In the genomic region with DNA sequence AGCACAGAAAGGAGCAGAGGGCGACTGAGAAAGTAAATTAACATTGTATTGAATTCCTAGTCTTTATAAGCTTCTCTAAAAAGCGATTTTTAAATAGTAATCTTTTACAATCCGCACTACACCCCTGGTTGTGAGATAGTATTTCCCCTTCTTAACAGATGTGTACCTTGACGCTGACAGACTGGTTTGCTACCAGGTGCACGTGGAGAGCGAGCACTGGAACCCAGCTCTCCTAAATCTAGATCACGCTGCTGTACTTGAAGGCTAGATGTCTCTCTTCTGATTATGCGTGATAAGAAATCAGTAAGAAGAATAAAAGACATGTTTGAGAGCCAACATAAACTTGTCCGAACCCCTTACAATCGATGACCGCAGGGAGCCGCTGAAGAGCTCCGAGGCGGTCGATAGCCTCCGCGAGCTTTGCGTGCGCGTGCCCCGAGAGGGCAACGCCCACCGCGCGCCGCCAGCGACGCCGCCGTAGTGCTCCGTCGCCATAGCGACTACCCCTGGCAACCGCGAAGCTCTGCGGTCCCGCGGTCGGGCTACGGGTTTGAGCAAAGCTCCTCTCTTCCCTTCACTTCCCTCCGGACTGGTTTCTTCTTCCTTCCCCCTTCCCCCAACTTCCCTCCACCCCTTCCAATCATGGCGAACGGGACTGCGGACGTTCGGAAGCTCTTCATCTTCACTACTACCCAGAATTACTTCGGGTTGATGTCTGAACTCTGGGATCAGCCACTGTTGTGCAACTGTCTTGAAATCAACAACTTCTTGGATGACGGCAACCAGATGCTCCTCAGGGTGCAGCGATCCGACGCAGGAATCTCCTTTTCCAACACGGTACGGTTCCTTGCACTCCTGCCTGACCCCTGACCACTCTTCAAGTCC, we compare ENCODE assay signal across 8 cellular contexts. TPM values are rescaled to one million over a fixed set of nuclear protein-coding genes. Genes with fewer than 3 reads are reported as not detected.
A peak's percentile ranks its signal among the peaks of the same experiment; 100 is the strongest.
DNase-seq lines count a peak whose midpoint lies in the region; ATAC-seq and TF ChIP-seq lines count a peak whose summit lies in the region.

A gene with protein sequence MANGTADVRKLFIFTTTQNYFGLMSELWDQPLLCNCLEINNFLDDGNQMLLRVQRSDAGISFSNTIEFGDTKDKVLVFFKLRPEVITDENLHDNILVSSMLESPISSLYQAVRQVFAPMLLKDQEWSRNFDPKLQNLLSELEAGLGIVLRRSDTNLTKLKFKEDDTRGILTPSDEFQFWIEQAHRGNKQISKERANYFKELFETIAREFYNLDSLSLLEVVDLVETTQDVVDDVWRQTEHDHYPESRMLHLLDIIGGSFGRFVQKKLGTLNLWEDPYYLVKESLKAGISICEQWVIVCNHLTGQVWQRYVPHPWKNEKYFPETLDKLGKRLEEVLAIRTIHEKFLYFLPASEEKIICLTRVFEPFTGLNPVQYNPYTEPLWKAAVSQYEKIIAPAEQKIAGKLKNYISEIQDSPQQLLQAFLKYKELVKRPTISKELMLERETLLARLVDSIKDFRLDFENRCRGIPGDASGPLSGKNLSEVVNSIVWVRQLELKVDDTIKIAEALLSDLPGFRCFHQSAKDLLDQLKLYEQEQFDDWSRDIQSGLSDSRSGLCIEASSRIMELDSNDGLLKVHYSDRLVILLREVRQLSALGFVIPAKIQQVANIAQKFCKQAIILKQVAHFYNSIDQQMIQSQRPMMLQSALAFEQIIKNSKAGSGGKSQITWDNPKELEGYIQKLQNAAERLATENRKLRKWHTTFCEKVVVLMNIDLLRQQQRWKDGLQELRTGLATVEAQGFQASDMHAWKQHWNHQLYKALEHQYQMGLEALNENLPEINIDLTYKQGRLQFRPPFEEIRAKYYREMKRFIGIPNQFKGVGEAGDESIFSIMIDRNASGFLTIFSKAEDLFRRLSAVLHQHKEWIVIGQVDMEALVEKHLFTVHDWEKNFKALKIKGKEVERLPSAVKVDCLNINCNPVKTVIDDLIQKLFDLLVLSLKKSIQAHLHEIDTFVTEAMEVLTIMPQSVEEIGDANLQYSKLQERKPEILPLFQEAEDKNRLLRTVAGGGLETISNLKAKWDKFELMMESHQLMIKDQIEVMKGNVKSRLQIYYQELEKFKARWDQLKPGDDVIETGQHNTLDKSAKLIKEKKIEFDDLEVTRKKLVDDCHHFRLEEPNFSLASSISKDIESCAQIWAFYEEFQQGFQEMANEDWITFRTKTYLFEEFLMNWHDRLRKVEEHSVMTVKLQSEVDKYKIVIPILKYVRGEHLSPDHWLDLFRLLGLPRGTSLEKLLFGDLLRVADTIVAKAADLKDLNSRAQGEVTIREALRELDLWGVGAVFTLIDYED (N-terminal part only) (plus strand): TSS at position 494 of the 885 bp plus-strand sequence. CDS start 149 bp downstream, at position 643.

- intact Hi-C loops in left ventricle myocardium inferior (cut with micrococcal nuclease), result no loop called here

- H3K9me3 Mint-ChIP-seq in activated naive CD8-positive, alpha-beta T cell treated with anti-CD3 and anti-CD28 coated beads, Interleukin-2, amount 50 U/mL, for 24 hours, result no peaks in the 10 kb centered on the region
- H3K9me3 Mint-ChIP-seq in progenitor cell of endocrine pancreas (ENCODE audit: low read depth), result peaks cover 2% of the 10 kb centered on the region

- peak in 1 of 4 donors; percentile 18 for TF ChIP-seq POLR2A in upper lobe of left lung (IDR thresholded peaks at IDR 0.05)

- peak; percentile 61 for TF ChIP-seq CTCF in GM12864 (IDR thresholded peaks at IDR 0.05; ENCODE audit: low read depth, low read length, missing control alignments)
- peak; percentile 69 for TF ChIP-seq CTCF in left ventricle myocardium inferior (IDR thresholded peaks at IDR 0.05; ENCODE audit: borderline replicate concordance)
- TF ChIP-seq CTCF in progenitor cell of endocrine pancreas (IDR thresholded peaks at IDR 0.05; ENCODE audit: unreplicated experiment), result peak; percentile 56
- TF ChIP-seq CTCF in upper lobe of left lung (IDR thresholded peaks at IDR 0.05), result peak; percentile 8 to 62 (median 46)

- H3K36me3 Mint-ChIP-seq in activated naive CD8-positive, alpha-beta T cell treated with anti-CD3 and anti-CD28 coated beads, Interleukin-2, amount 50 U/mL, for 24 hours (ENCODE audit: low read depth), result no peaks in the 10 kb centered on the region
- peaks cover 4% of the 10 kb centered on the region for H3K36me3 Mint-ChIP-seq in progenitor cell of endocrine pancreas (ENCODE audit: insufficient read depth)

- H3K27me3 ChIP-seq in left ventricle myocardium inferior (ENCODE audit: low read depth), result peaks cover 7% of the 10 kb centered on the region
- no peaks in the 10 kb centered on the region for H3K27me3 ChIP-seq in upper lobe of left lung

- H3K9me3 ChIP-seq in left ventricle myocardium inferior (replicated peaks) (no peaks in the 10 kb centered on the region), upper lobe of left lung (no peaks in the 10 kb centered on the region)

- H3K4me1 Mint-ChIP-seq in activated naive CD8-positive, alpha-beta T cell treated with anti-CD3 and anti-CD28 coated beads, Interleukin-2, amount 50 U/mL, for 24 hours, result peaks cover 16% of the 10 kb centered on the region
- H3K4me1 Mint-ChIP-seq in progenitor cell of endocrine pancreas (ENCODE audit: low read depth), result no peaks in the 10 kb centered on the region

- peak; percentile 100 for ATAC-seq in HG02642 (IDR thresholded peaks at IDR 0.05; ENCODE audit: poor library complexity, unreplicated experiment)
- peak; percentile 98 for ATAC-seq in activated naive CD8-positive, alpha-beta T cell treated with anti-CD3 and anti-CD28 coated beads, Interleukin-2, amount 50 U/mL, for 24 hours
- ATAC-seq in upper lobe of left lung (ENCODE audit: low FRiP score in 2 of 2), result peak; percentile 99 to 100

- H3K27ac Mint-ChIP-seq in activated naive CD8-positive, alpha-beta T cell treated with anti-CD3 and anti-CD28 coated beads, Interleukin-2, amount 50 U/mL, for 24 hours, result peak within 1 kb of the TSS; percentile 82
- peak within 1 kb of the TSS; percentile 93 for H3K27ac Mint-ChIP-seq in progenitor cell of endocrine pancreas

- WGBS in upper lobe of left lung, 2 donors, result 0 to 1% methylated on average over 51 to 53 of the region's 53 CpGs

- peak within 1 kb of the TSS; percentile 35 for H3K4me3 ChIP-seq in GM12864 (ENCODE audit: low read depth, low read length)
- peak within 1 kb of the TSS; percentile 80 for H3K4me3 ChIP-seq in left ventricle myocardium inferior
- peak within 1 kb of the TSS; percentile 14 to 82 (median 61) for H3K4me3 ChIP-seq in upper lobe of left lung

- H3K27me3 Mint-ChIP-seq in activated naive CD8-positive, alpha-beta T cell treated with anti-CD3 and anti-CD28 coated beads, Interleukin-2, amount 50 U/mL, for 24 hours, result peaks cover 3% of the 10 kb centered on the region
- no peaks in the 10 kb centered on the region for H3K27me3 Mint-ChIP-seq in progenitor cell of endocrine pancreas

- H3K4me1 ChIP-seq in left ventricle myocardium inferior (peaks cover 24% of the 10 kb centered on the region), upper lobe of left lung (peaks cover 0 to 16% (median 10%) of the 10 kb centered on the region in 4 donors)

- peak within 1 kb of the TSS; percentile 73 for H3K27ac ChIP-seq in left ventricle myocardium inferior (replicated peaks)
- H3K27ac ChIP-seq in upper lobe of left lung, result peak within 1 kb of the TSS; percentile 47 to 79 (median 59)

- H3K36me3 ChIP-seq in left ventricle myocardium inferior (peaks cover 3% of the 10 kb centered on the region), upper lobe of left lung (no peaks in the 10 kb centered on the region)

- DNase-seq in GM12864 (ENCODE audit: low read depth) (peak; percentile 50), NCI-H1092 treated with DMSO at 0.1 percent for 48 hours (lab: John Stamatoyannopoulos, UW) (peak; percentile 94), SW 1271 (lab: John Stamatoyannopoulos, UW) (peak; percentile 95 to 98), left ventricle myocardium inferior (peak; percentile 87), progenitor cell of endocrine pancreas (ENCODE audit: low spot score, unreplicated experiment) (peak; percentile 80), upper lobe of left lung (peak; percentile 91 to 98)
- peak; percentile 88 for DNase-seq in activated naive CD8-positive, alpha-beta T cell treated with anti-CD3 and anti-CD28 coated beads, Interleukin-2, amount 50 U/mL, for 24 hours

- H3K4me3 Mint-ChIP-seq in activated naive CD8-positive, alpha-beta T cell treated with anti-CD3 and anti-CD28 coated beads, Interleukin-2, amount 50 U/mL, for 24 hours, result peak within 1 kb of the TSS; percentile 86
- peak within 1 kb of the TSS; percentile 95 for H3K4me3 Mint-ChIP-seq in progenitor cell of endocrine pancreas (ENCODE audit: low read depth)

- TF ChIP-seq EP300 in upper lobe of left lung (IDR thresholded peaks at IDR 0.05), result no peak

RNA-seq across cellular contexts. Expression of the gene that starts here (rescaled TPM):
- total RNA-seq in left ventricle myocardium inferior, result 5.4 TPM
- total RNA-seq in progenitor cell of endocrine pancreas, result 18.6 and 19.1 TPM in 2 replicates
- total RNA-seq in upper lobe of left lung, result 10 to 100 TPM; 11.1 to 62.4 (median 23.2) TPM

Comparison
In these comparisons a context has a peak if more than half of its experiments do, and no peak if none do; other contexts are left out.
1. Peak in every context shown above with its lines: DNase-seq, ATAC-seq, H3K4me3 ChIP-seq and H3K27ac ChIP-seq.